1 cellular context compared by ENCODE assay signal in the genomic region with DNA sequence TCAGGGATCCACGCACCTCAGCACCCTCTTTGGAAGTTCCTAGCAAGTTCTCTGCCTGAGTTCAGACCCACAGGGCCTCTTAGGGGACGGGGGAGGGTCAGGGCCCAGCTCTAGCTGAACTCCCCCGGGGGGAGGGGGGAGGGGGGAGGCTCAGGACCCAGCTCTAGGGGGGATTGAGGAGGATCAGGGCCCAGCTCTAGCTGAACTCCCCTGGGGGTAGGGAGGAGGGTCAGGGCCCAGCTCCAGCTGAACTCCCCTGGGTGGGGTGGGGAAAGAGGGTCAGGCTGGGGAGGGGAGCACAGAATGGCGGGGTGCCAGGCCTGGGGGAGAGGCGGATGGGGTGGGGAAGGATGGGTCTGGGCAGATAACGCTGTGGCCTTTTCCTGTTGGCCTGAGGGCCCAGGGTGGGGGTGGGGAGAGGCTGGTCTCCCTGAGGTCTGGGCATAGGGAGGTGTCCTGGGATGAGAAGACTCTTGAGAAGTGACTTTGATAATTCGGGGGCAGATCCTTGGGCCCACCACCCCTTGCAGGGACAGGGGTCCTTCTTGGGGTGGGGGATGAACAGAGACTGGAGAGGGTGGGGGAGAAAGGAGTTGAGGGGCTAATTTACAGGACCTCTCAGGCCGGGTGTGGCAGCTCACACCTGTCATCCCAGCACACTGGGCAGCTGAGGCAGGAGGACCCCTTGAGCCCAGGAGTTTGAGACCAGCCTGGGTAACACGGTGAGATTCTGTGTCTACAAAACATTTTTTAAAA.
TF ChIP-seq lines count a peak whose summit lies in the region.

No MANE protein-coding gene starts in this region.

TF ChIP-seq in K562, 482 proteins besides CTCF, POLR2A, EP300 and RAD21 (continued from another document and continues in another):
- TF ChIP-seq POLR2G (IDR thresholded peaks at IDR 0.05; ENCODE audit: low read depth, low read length) (0 out of 2 replicates have a peak, but pooled peaks have one; percentile 7), BCLAF1 (IDR thresholded peaks at IDR 0.05; ENCODE audit: borderline replicate concordance in 1 of 2, control insufficient read depth in 1 of 2, low read depth in 2 of 2, low read length in 1 of 2) (no peak), ZNF143 (CRISPR knock-in tag; IDR thresholded peaks at IDR 0.05) (no peak), POU5F1 (IDR thresholded peaks at IDR 0.05; ENCODE audit: borderline replicate concordance, low read depth, low read length, partially characterized antibody) (no peak), CEBPB (tag; IDR thresholded peaks at IDR 0.05) (no peak), ZNF274 (IDR thresholded peaks at IDR 0.05; ENCODE audit: borderline replicate concordance, low read depth, low read length) (no peak), SREBF2 (CRISPR knock-in tag; IDR thresholded peaks at IDR 0.05) (no peak), TSC22D4 (tag; IDR thresholded peaks at IDR 0.05) (no peak), CBX2 (IDR thresholded peaks at IDR 0.05; ENCODE audit: insufficient read depth, low read length, poor library complexity, severe bottlenecking) (no peak), CREB1 (IDR thresholded peaks at IDR 0.05) (no peak; the same call in 1 of the 2 replicates), CREB1 (CRISPR knock-in tag; IDR thresholded peaks at IDR 0.05) (no peak), ZNF318 (IDR thresholded peaks at IDR 0.05; ENCODE audit: borderline replicate concordance in 1 of 2, low read depth in 1 of 2) (no peak), LCOR (CRISPR knock-in tag; IDR thresholded peaks at IDR 0.05) (no peak), ZSCAN32 (CRISPR knock-in tag; IDR thresholded peaks at IDR 0.05) (no peak), ZNF584 (CRISPR knock-in tag; IDR thresholded peaks at IDR 0.05; ENCODE audit: low read depth) (peak; percentile 61; the same call in 1 of the 2 replicates), BMI1 (IDR thresholded peaks at IDR 0.05; ENCODE audit: low read length) (no peak), PTTG1 (tag; IDR thresholded peaks at IDR 0.05; ENCODE audit: low read depth) (no peak), SMAD1 (IDR thresholded peaks at IDR 0.05; ENCODE audit: low read depth, low read length, partially characterized antibody) (no peak), RBM25 (IDR thresholded peaks at IDR 0.05; ENCODE audit: low read depth, low read length, severe bottlenecking) (no peak), ZNF12 (CRISPR knock-in tag; IDR thresholded peaks at IDR 0.05) (no peak), CBFA2T3 (IDR thresholded peaks at IDR 0.05) (peak; percentile 83), ZNF224 (CRISPR knock-in tag; IDR thresholded peaks at IDR 0.05) (no peak), POLR2AphosphoS2 (IDR thresholded peaks at IDR 0.05; ENCODE audit: low read length) (no peak), TCF7L2 (IDR thresholded peaks at IDR 0.05; ENCODE audit: low read depth, low read length) (no peak), HNRNPL (IDR thresholded peaks at IDR 0.05; ENCODE audit: low read depth, low read length) (no peak), ZNF707 (CRISPR knock-in tag; conservative IDR thresholded peaks at IDR 0.05) (no peak), STAG1 (CRISPR knock-in tag; IDR thresholded peaks at IDR 0.05; ENCODE audit: borderline replicate concordance) (no peak), ETV5 (CRISPR knock-in tag; IDR thresholded peaks at IDR 0.05; ENCODE audit: low read depth) (no peak; the same call in 1 of the 2 replicates), ZFP1 (CRISPR knock-in tag; IDR thresholded peaks at IDR 0.05) (no peak), GABPB1 (CRISPR knock-in tag; IDR thresholded peaks at IDR 0.05) (peak; percentile 15; the same call in 1 of the 2 replicates), BRD4 (IDR thresholded peaks at IDR 0.05) (peak; percentile 83; the same call in 1 of the 2 replicates), SFPQ (IDR thresholded peaks at IDR 0.05; ENCODE audit: low read depth, low read length) (no peak), DPF2 (IDR thresholded peaks at IDR 0.05) (peak; percentile 80), MTA1 (IDR thresholded peaks at IDR 0.05; ENCODE audit: borderline replicate concordance) (no peak), CREM (IDR thresholded peaks at IDR 0.05; ENCODE audit: low read depth) (peak; percentile 70)
- TF ChIP-seq, protein P1, sequence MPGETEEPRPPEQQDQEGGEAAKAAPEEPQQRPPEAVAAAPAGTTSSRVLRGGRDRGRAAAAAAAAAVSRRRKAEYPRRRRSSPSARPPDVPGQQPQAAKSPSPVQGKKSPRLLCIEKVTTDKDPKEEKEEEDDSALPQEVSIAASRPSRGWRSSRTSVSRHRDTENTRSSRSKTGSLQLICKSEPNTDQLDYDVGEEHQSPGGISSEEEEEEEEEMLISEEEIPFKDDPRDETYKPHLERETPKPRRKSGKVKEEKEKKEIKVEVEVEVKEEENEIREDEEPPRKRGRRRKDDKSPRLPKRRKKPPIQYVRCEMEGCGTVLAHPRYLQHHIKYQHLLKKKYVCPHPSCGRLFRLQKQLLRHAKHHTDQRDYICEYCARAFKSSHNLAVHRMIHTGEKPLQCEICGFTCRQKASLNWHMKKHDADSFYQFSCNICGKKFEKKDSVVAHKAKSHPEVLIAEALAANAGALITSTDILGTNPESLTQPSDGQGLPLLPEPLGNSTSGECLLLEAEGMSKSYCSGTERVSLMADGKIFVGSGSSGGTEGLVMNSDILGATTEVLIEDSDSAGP (CRISPR knock-in tag; IDR thresholded peaks at IDR 0.05): no peak
- TF ChIP-seq, protein P2, sequence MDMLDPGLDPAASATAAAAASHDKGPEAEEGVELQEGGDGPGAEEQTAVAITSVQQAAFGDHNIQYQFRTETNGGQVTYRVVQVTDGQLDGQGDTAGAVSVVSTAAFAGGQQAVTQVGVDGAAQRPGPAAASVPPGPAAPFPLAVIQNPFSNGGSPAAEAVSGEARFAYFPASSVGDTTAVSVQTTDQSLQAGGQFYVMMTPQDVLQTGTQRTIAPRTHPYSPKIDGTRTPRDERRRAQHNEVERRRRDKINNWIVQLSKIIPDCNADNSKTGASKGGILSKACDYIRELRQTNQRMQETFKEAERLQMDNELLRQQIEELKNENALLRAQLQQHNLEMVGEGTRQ (CRISPR knock-in tag; IDR thresholded peaks at IDR 0.05): no peak
- TF ChIP-seq, protein P3, sequence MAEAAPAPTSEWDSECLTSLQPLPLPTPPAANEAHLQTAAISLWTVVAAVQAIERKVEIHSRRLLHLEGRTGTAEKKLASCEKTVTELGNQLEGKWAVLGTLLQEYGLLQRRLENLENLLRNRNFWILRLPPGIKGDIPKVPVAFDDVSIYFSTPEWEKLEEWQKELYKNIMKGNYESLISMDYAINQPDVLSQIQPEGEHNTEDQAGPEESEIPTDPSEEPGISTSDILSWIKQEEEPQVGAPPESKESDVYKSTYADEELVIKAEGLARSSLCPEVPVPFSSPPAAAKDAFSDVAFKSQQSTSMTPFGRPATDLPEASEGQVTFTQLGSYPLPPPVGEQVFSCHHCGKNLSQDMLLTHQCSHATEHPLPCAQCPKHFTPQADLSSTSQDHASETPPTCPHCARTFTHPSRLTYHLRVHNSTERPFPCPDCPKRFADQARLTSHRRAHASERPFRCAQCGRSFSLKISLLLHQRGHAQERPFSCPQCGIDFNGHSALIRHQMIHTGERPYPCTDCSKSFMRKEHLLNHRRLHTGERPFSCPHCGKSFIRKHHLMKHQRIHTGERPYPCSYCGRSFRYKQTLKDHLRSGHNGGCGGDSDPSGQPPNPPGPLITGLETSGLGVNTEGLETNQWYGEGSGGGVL (CRISPR knock-in tag; IDR thresholded peaks at IDR 0.05): no peak
- TF ChIP-seq, protein P4, sequence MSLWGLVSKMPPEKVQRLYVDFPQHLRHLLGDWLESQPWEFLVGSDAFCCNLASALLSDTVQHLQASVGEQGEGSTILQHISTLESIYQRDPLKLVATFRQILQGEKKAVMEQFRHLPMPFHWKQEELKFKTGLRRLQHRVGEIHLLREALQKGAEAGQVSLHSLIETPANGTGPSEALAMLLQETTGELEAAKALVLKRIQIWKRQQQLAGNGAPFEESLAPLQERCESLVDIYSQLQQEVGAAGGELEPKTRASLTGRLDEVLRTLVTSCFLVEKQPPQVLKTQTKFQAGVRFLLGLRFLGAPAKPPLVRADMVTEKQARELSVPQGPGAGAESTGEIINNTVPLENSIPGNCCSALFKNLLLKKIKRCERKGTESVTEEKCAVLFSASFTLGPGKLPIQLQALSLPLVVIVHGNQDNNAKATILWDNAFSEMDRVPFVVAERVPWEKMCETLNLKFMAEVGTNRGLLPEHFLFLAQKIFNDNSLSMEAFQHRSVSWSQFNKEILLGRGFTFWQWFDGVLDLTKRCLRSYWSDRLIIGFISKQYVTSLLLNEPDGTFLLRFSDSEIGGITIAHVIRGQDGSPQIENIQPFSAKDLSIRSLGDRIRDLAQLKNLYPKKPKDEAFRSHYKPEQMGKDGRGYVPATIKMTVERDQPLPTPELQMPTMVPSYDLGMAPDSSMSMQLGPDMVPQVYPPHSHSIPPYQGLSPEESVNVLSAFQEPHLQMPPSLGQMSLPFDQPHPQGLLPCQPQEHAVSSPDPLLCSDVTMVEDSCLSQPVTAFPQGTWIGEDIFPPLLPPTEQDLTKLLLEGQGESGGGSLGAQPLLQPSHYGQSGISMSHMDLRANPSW (CRISPR knock-in tag; IDR thresholded peaks at IDR 0.05): no peak
